17 cellular contexts compared by ENCODE assay signal in the genomic region with DNA sequence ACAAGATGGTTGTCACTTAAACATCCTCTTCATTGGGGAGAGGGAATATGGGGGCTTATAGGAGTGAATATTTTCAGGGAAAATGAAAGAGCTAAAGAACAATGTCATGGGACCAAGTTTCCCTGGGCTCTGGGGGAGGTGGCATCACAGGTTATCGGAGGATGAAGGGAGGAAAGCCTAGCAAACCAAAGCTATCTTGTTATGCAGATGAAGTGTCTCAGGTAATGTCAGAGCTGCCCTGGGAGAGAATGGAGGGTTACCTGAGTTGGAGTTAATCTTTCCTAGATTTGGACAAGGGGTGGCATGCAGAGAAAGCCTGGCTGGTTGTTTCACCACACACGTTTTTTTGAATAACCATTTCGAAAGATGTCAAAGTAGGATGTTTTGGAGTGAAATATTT.
DNase-seq lines count a peak whose midpoint lies in the region; ATAC-seq and TF ChIP-seq lines count a peak whose summit lies in the region.
"Had no signal": no experiment of that assay in that cellular context is flagged by ENCODE, and none has a peak within 500 bp of the region (broad histone marks: within the 10 kb centered on the region; RNA-seq: fewer than 3 reads in every experiment).

No MANE protein-coding gene starts in this region.

- H3K27ac Mint-ChIP-seq in GM23338 (no peak overlapping the region), WTC11 (no peak overlapping the region), neural progenitor cell (no peak overlapping the region), H9 (peak overlapping the region in 1 of 3 experiments; percentile 36; a peak in 3 of 7 replicates)
- H3K27ac Mint-ChIP-seq: B cell; CD4-positive, alpha-beta T cell; CD8-positive, alpha-beta T cell had no signal

- no peaks in the 10 kb centered on the region for H3K9me3 Mint-ChIP-seq in GM23338
- H3K9me3 Mint-ChIP-seq in WTC11: no peaks in the 10 kb centered on the region
- no peaks in the 10 kb centered on the region for H3K9me3 Mint-ChIP-seq in neural progenitor cell
- H3K9me3 Mint-ChIP-seq in H9: no peaks in the 10 kb centered on the region; a peak in 1 of 5 replicates
- H3K9me3 Mint-ChIP-seq: CD4-positive, alpha-beta T cell; CD8-positive, alpha-beta T cell had no signal

- H3K79me2 ChIP-seq in GM23338 (replicated peaks; ENCODE audit: insufficient read depth) (no peaks in the 10 kb centered on the region), neural progenitor cell (ENCODE audit: low read depth) (no peaks in the 10 kb centered on the region), H9 (ENCODE audit: insufficient read depth, low read length) (no peaks in the 10 kb centered on the region)

- no peaks in the 10 kb centered on the region for H3K36me3 ChIP-seq in GM23338 (ENCODE audit: insufficient read depth)
- H3K36me3 ChIP-seq in neural progenitor cell: no peaks in the 10 kb centered on the region
- H3K36me3 ChIP-seq: BLaER1 treated with 17β-estradiol and CSF1 and Interleukin-3, amounts not matched to agents 10 nM and 100 nM had no signal

- H2BK12ac ChIP-seq in H9 (ENCODE audit: insufficient read length, low read depth, low read length): no peak overlapping the region

- H2BK15ac ChIP-seq in H9 (ENCODE audit: low read depth, low read length): no peak overlapping the region

- no peak overlapping the region for H2BK20ac ChIP-seq in H9 (ENCODE audit: low read depth, low read length, poor library complexity, severe bottlenecking)

- H2BK5ac ChIP-seq in H9 (ENCODE audit: insufficient read length, low read length): no peak overlapping the region

- H3K36me3 Mint-ChIP-seq in GM23338 (ENCODE audit: low read depth): no peaks in the 10 kb centered on the region
- no peaks in the 10 kb centered on the region for H3K36me3 Mint-ChIP-seq in WTC11
- H3K36me3 Mint-ChIP-seq in neural progenitor cell: no peaks in the 10 kb centered on the region
- no peaks in the 10 kb centered on the region; a peak in 2 of 7 replicates for H3K36me3 Mint-ChIP-seq in H9 (ENCODE audit: insufficient read depth in 1 of 3, low read depth in 3 of 3)
- H3K36me3 Mint-ChIP-seq: CD8-positive, alpha-beta T cell had no signal

- CTCF ChIA-PET in WTC11 (lab: Charles Lee): interaction anchor here (1.9 kb wide), 1 partner anchor 75 kb away, joined by 6 read pairs; no protein-coding TSS in a partner anchor

- H3K27me3 ChIP-seq in GM23338 (ENCODE audit: insufficient read depth) (no peaks in the 10 kb centered on the region), neural progenitor cell (no peaks in the 10 kb centered on the region), H9 (ENCODE audit: insufficient read depth, low read length) (no peaks in the 10 kb centered on the region)
- H3K27me3 ChIP-seq: BLaER1 treated with 17β-estradiol and CSF1 and Interleukin-3, amounts not matched to agents 10 nM and 100 nM had no signal

- TF ChIP-seq CTCF in GM23338 (conservative IDR thresholded peaks at IDR 0.05; ENCODE audit: low read depth in 2 of 2): no peak
- no peak for TF ChIP-seq CTCF in WTC11 (IDR thresholded peaks at IDR 0.05)
- no peak for TF ChIP-seq CTCF in neural progenitor cell (IDR thresholded peaks at IDR 0.05)
- TF ChIP-seq CTCF in H9 (conservative IDR thresholded peaks at IDR 0.05): no peak

- H3K9me2 ChIP-seq in GM23338 (ENCODE audit: insufficient read depth): no peaks in the 10 kb centered on the region

- H3K4me1 Mint-ChIP-seq in GM23338 (peaks cover 27% of the 10 kb centered on the region), WTC11 (peaks cover 31% of the 10 kb centered on the region), neural progenitor cell (peaks cover 22% of the 10 kb centered on the region), H9 (peaks cover 31 to 32% of the 10 kb centered on the region in 2 experiments)
- H3K4me1 Mint-ChIP-seq: B cell had no signal

- H3K14ac ChIP-seq in H9 (ENCODE audit: insufficient read depth, low read length): no peak overlapping the region

- no peak overlapping the region for H2BK120ac ChIP-seq in H9 (ENCODE audit: low read depth, low read length, poor library complexity, severe bottlenecking)

- H3K27me3 Mint-ChIP-seq in GM23338 (ENCODE audit: insufficient read depth, low read depth, poor library complexity) (peaks cover 6% of the 10 kb centered on the region), WTC11 (ENCODE audit: low read depth) (no peaks in the 10 kb centered on the region), neural progenitor cell (ENCODE audit: insufficient read depth, low read depth) (peaks cover 7% of the 10 kb centered on the region), H9 (ENCODE audit: low read depth) (no peaks in the 10 kb centered on the region)
- H3K27me3 Mint-ChIP-seq: B cell; CD4-positive, alpha-beta T cell had no signal

- POLR2A ChIA-PET in WTC11 (lab: Charles Lee): interaction anchor here (0.8 kb wide), 1 partner anchor 39 kb away, joined by 3 read pairs; no protein-coding TSS in a partner anchor

- H3K4me2 ChIP-seq in GM23338 (peak overlapping the region; percentile 12; the same call in 1 of the 2 replicates), neural progenitor cell (no peak overlapping the region), H9 (ENCODE audit: insufficient read depth, insufficient read length, low read length) (no peak overlapping the region)
- H3K4me2 ChIP-seq: A549; BLaER1 treated with 17β-estradiol and CSF1 and Interleukin-3, amounts not matched to agents 10 nM and 100 nM had no signal

- H3K9me3 ChIP-seq in neural progenitor cell (ENCODE audit: low read depth) (no peaks in the 10 kb centered on the region), H9 (ENCODE audit: control insufficient read depth, low read depth, low read length) (no peaks in the 10 kb centered on the region)
- H3K9me3 ChIP-seq: A549; BLaER1 treated with 17β-estradiol and CSF1 and Interleukin-3, amounts not matched to agents 10 nM and 100 nM; Caco-2 had no signal

- no CpG with 5 or more reads among the region's 3 CpGs for WGBS in H9 (ENCODE audit: extremely low coverage, insufficient read length, low lambda C conversion rate)

- H2AK5ac ChIP-seq in H9 (ENCODE audit: insufficient read length, low read length): no peak overlapping the region

- no peak overlapping the region for H4K91ac ChIP-seq in H9 (ENCODE audit: insufficient read length, low read depth, low read length)

- no peaks in the 10 kb centered on the region for H3K79me1 ChIP-seq in H9 (ENCODE audit: insufficient read depth, low read depth, low read length, poor library complexity, severe bottlenecking)

- H3K9ac ChIP-seq in neural progenitor cell (no peak overlapping the region), H9 (ENCODE audit: extremely low read depth, insufficient read length, low read length) (no peak overlapping the region)
- H3K9ac ChIP-seq: BLaER1 treated with 17β-estradiol and CSF1 and Interleukin-3, amounts not matched to agents 10 nM and 100 nM had no signal

- H3K4me3 ChIP-seq in GM23338: no peak overlapping the region
- H3K4me3 ChIP-seq in neural progenitor cell: no peak overlapping the region
- H3K4me3 ChIP-seq: A549; BLaER1 treated with 17β-estradiol and CSF1 and Interleukin-3, amounts not matched to agents 10 nM and 100 nM had no signal

- H4K5ac ChIP-seq in H9 (ENCODE audit: insufficient read length, low read depth, low read length): no peak overlapping the region

- no peak overlapping the region for H3K56ac ChIP-seq in H9 (ENCODE audit: insufficient read length, low read depth, low read length)

- H3K4me3 Mint-ChIP-seq in GM23338: no peak overlapping the region
- no peak overlapping the region for H3K4me3 Mint-ChIP-seq in WTC11
- H3K4me3 Mint-ChIP-seq in neural progenitor cell: no peak overlapping the region
- no peak overlapping the region for H3K4me3 Mint-ChIP-seq in H9
- H3K4me3 Mint-ChIP-seq: B cell; CD4-positive, alpha-beta T cell; CD8-positive, alpha-beta T cell had no signal

- H3K4me1 ChIP-seq in GM23338 (ENCODE audit: insufficient read depth) (peaks cover 11% of the 10 kb centered on the region), neural progenitor cell (no peaks in the 10 kb centered on the region), H9 (ENCODE audit: insufficient read depth, low read length) (peaks cover 3% of the 10 kb centered on the region; the same call in 1 of the 2 replicates)
- H3K4me1 ChIP-seq: A549, Caco-2 had no signal

- no peak overlapping the region for H3K4ac ChIP-seq in H9 (ENCODE audit: low read depth, low read length)

- DNase-seq in GM23338 (ENCODE audit: low spot score) (peak; percentile 17), WTC11 (ENCODE audit: low spot score) (no peak), neural progenitor cell (ENCODE audit: low spot score) (no peak), H9 (no peak), HCEC 1CT (no peak)
- DNase-seq: AML-193; Caco-2; Calu3; CD4-positive, alpha-beta T cell; CD8-positive, alpha-beta T cell; DMS79 treated with DMSO at 0.1 percent for 48 hours; GF-D8 had no signal

- H3F3A ChIP-seq in GM23338 (replicated peaks; ENCODE audit: low read depth): no peaks in the 10 kb centered on the region
- no peaks in the 10 kb centered on the region for H3F3A ChIP-seq in neural progenitor cell (ENCODE audit: low read depth)

- peak overlapping the region; percentile 86; the same call in 1 of the 2 replicates for H2AFZ ChIP-seq in GM23338
- H2AFZ ChIP-seq in neural progenitor cell (replicated peaks): peak overlapping the region; percentile 18
- no peak overlapping the region for H2AFZ ChIP-seq in H9 (ENCODE audit: low read length)

- H3K23me2 ChIP-seq in H9 (ENCODE audit: insufficient read length, low read depth, low read length, poor library complexity, severe bottlenecking): no peaks in the 10 kb centered on the region

- no peaks in the 10 kb centered on the region for H4K20me1 ChIP-seq in GM23338 (replicated peaks; ENCODE audit: insufficient read depth)
- no peaks in the 10 kb centered on the region for H4K20me1 ChIP-seq in neural progenitor cell (ENCODE audit: low read depth)
- H4K20me1 ChIP-seq in H9 (ENCODE audit: control insufficient read depth, insufficient read depth, insufficient read length): no peaks in the 10 kb centered on the region
- H4K20me1 ChIP-seq: BLaER1 treated with 17β-estradiol and CSF1 and Interleukin-3, amounts not matched to agents 10 nM and 100 nM had no signal

- no peak overlapping the region for H3T11ph ChIP-seq in H9 (ENCODE audit: low read length)

- peak; percentile 79 for ATAC-seq in GM23338
- ATAC-seq in WTC11: peak; percentile 58
- ATAC-seq: A549; CD8-positive, alpha-beta T cell had no signal

- no peak overlapping the region for H3K23ac ChIP-seq in H9 (ENCODE audit: insufficient read length, low read depth, low read length)

- H3K27ac ChIP-seq in GM23338 (ENCODE audit: low read depth): no peak overlapping the region
- no peak overlapping the region for H3K27ac ChIP-seq in neural progenitor cell
- no peak overlapping the region for H3K27ac ChIP-seq in H9 (ENCODE audit: insufficient read length, low read depth, low read length)
- H3K27ac ChIP-seq: 22Rv1; A549; BLaER1 treated with 17β-estradiol and CSF1 and Interleukin-3, amounts not matched to agents 10 nM and 100 nM; C4-2B had no signal

- no peak overlapping the region for H4K8ac ChIP-seq in H9 (replicated peaks; ENCODE audit: insufficient read length, low read depth, low read length)

- no peak overlapping the region for H3K18ac ChIP-seq in H9 (ENCODE audit: insufficient read length, low read depth, low read length)

TF ChIP-seq in GM23338, 12 proteins besides CTCF, POLR2A, EP300 and RAD21 (continues in another document):
- TF ChIP-seq ZNF331 (CRISPR knock-in tag; IDR thresholded peaks at IDR 0.05; ENCODE audit: low read depth): no peak
